In the genomic region with DNA sequence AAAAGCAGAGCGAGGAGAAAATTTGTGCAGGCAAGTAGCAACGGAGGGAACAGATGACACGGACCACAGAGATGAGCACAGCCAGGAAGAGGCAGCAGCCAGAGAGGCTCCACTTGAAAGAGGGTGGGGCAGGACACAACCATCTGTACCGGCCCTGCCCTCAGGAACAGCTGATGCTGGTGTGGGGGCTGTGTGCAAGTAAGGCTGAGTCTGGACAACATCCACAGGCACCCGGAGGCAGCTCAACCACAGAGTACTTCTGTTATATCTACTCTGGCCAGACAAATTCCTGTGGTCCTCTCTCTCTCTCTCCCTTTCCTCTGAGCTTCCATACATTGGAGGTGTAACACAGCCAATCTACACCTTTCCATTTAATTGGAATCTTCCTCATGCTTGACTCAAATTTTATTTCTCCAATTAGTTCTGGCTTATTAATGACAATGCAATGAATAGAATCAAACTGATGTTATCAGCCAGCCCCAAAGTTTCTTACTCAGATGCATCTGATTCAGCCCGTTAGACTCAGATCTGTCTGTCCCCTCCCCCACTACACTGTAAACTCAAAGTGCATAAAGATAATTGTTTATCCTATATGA, we compare ENCODE assay signal across 9 cellular contexts. TPM values are rescaled to one million over a fixed set of nuclear protein-coding genes. Genes with fewer than 3 reads are reported as not detected.
A peak's percentile ranks its signal among the peaks of the same experiment; 100 is the strongest.
DNase-seq lines count a peak whose midpoint lies in the region; ATAC-seq, FAIRE-seq and TF ChIP-seq lines count a peak whose summit lies in the region.
"Had no signal": no experiment of that assay in that cellular context is flagged by ENCODE, and none has a peak within 500 bp of the region (broad histone marks: within the 10 kb centered on the region; RNA-seq: fewer than 3 reads in every experiment).

No MANE protein-coding gene starts in this region.

- H3K9me3 ChIP-seq in body of pancreas (no peaks in the 10 kb centered on the region), kidney (ENCODE audit: control insufficient read depth in 1 of 2, low read length in 2 of 2) (no peaks in the 10 kb centered on the region)

- H3K9ac ChIP-seq in kidney (ENCODE audit: low read length in 2 of 2): no peak overlapping the region

- no peak for TF ChIP-seq CTCF in body of pancreas (IDR thresholded peaks at IDR 0.05)
- TF ChIP-seq CTCF in kidney (IDR thresholded peaks at IDR 0.05; ENCODE audit: borderline replicate concordance, extremely low read depth, insufficient read depth): no peak

- TF ChIP-seq POLR2A in body of pancreas (IDR thresholded peaks at IDR 0.05): no peak

- peaks cover 12% of the 10 kb centered on the region for H3K4me1 ChIP-seq in body of pancreas
- peaks cover 0 to 4% of the 10 kb centered on the region in 2 donors for H3K4me1 ChIP-seq in kidney (ENCODE audit: control insufficient read depth in 1 of 2, insufficient read depth in 1 of 2, low read depth in 1 of 2, low read length in 2 of 2)

- WGBS in body of pancreas, 2 donors: 69% methylated on average over 6 of the region's 6 CpGs

- H3K27me3 ChIP-seq in body of pancreas: no peaks in the 10 kb centered on the region

- FAIRE-seq in kidney (lab: Jason Lieb, UNC): no peak
- no peak for FAIRE-seq in frontal cortex (lab: Jason Lieb, UNC)

- no peak overlapping the region for H3K4me3 ChIP-seq in body of pancreas
- no peak overlapping the region for H3K4me3 ChIP-seq in kidney (ENCODE audit: low read length in 2 of 2)

- H3K27ac ChIP-seq in body of pancreas (no peak overlapping the region), kidney (ENCODE audit: low read depth in 2 of 2, low read length in 2 of 2) (no peak overlapping the region)

- H3K36me3 ChIP-seq in body of pancreas (replicated peaks in 1 of 2; ENCODE audit: insufficient read depth in 1 of 2, low read depth in 2 of 2) (no peaks in the 10 kb centered on the region), kidney (ENCODE audit: control insufficient read depth in 1 of 2, insufficient read depth in 2 of 2, low read length in 2 of 2) (no peaks in the 10 kb centered on the region)

- ATAC-seq in body of pancreas: peak; percentile 59

- intact Hi-C loops in body of pancreas (cut with DNase I): no loop called here
- intact Hi-C loops in kidney (cut with DNase I): no loop called here

- DNase-seq in NCI-H748 (lab: John Stamatoyannopoulos, UW; ENCODE audit: unreplicated experiment) (peak; percentile 63), NCI-H748 treated with DMSO at 0.1 percent for 48 hours (lab: John Stamatoyannopoulos, UW) (no peak), body of pancreas (peak in 3 of 4 donors; percentile 24 to 57 (median 31)), kidney (peak; percentile 85), frontal cortex (ENCODE audit: low spot score in 2 of 2) (no peak), NK-92 (lab: John Stamatoyannopoulos, UW; ENCODE audit: unreplicated experiment) (no peak), occipital lobe (lab: John Stamatoyannopoulos, UW) (no peak)
- no peak for DNase-seq in stimulated activated CD4-positive, alpha-beta T cell treated with anti-CD3 and anti-CD28 coated beads, Interleukin-4, amount 100 ng/mL, for 24 hours
- DNase-seq: stimulated activated CD4-positive, alpha-beta T cell treated with anti-CD3 and anti-CD28 coated beads, Interleukin-12 subunit alpha, Interleukin-12 subunit beta, amount 100 ng/mL, for 4 hours had no signal

RNA-seq across cellular contexts. Expression of a gene that starts 24.9 kb away (rescaled TPM):
- total RNA-seq in body of pancreas (10 to 100 TPM; 13.2 to 17.1 TPM), kidney (35.9 TPM), frontal cortex (16.3 TPM), occipital lobe (27.8 TPM)
- polyA plus RNA-seq in kidney (ENCODE audit: insufficient read depth, low read depth, low replicate concordance): 12.6 TPM

Comparison
In these comparisons a context has a peak if more than half of its experiments do, and no peak if none do; other contexts are left out.
1. DNase-seq: peak in NCI-H748 (single experiment), body of pancreas (3 of 4) and kidney (single experiment); none in NCI-H748 treated with DMSO at 0.1 percent for 48 hours (single experiment), stimulated activated CD4-positive, alpha-beta T cell treated with anti-CD3 and anti-CD28 coated beads, Interleukin-4, amount 100 ng/mL, for 24 hours (single experiment), frontal cortex (0 of 2), NK-92 (single experiment) and occipital lobe (single experiment).